In the genomic region with DNA sequence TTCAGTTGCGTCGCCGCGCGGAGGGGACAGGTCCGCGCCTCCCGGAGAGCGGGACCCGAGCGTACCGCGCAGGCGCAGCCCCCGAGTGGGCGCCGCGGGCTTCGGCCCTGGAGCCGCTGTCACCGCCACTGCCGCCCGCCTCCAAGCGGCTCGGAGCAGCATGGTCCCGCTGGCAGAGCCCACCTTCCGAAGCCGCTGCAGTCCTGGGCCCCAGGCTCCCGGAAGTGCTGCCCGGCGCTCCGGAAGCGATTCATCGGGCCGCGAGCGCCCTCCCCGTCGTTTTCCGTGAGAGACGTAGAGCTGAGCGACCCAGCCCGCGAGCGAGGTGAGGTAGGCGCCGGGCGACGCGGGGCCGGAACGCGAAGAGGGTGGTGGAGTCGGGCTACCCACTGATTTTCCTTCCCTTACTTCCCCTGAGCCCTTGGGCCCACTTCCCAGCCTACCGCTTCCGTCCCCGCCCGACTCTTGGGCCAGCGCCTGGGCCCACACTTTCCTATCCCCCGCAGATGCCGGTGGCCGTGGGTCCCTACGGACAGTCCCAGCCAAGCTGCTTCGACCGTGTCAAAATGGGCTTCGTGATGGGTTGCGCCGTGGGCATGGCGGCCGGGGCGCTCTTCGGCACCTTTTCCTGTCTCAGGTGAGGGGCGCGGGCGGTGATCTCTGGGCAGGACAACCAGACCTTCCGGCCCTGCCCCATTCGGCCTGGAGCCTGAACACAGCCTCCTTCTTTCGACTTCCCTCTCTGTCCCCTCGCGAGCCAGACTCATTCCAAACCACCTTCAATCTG, we compare ENCODE assay signal across 8 cellular contexts. TPM values are rescaled to one million over a fixed set of nuclear protein-coding genes. Genes with fewer than 3 reads are reported as not detected.
DNase-seq lines count a peak whose midpoint lies in the region; ATAC-seq and TF ChIP-seq lines count a peak whose summit lies in the region.

A gene (minus strand): TSS at position 226 of the 787 bp plus-strand sequence. CDS start 64 bp downstream, at position 162.
A gene (plus strand): TSS at position 279 of the 787 bp plus-strand sequence. CDS start 228 bp downstream, at position 507.

- H3K36me3 ChIP-seq in ectodermal cell (ENCODE audit: control insufficient read depth, insufficient read depth, low read length) (peaks cover 13% of the 10 kb centered on the region), lower lobe of right lung (peaks cover 52% of the 10 kb centered on the region)

- H3K27me3 Mint-ChIP-seq in activated CD8-positive, alpha-beta T cell treated with anti-CD3 and anti-CD28 coated beads, Interleukin-2, amount 10 ng/mL, durations not matched to agents 7 days and 5 days (ENCODE audit: low read depth) = no peaks in the 10 kb centered on the region

- H3K4me3 ChIP-seq in ectodermal cell (ENCODE audit: insufficient read depth, low read depth, low read length) = peak within 1 kb of the TSS; percentile 98
- H3K4me3 ChIP-seq in lower lobe of right lung = peak within 1 kb of the TSS; percentile 82

- 0 to 1% methylated on average over 80 of the region's 80 CpGs for WGBS in ectodermal cell, 2 experiments

- H3K36me3 Mint-ChIP-seq in activated CD8-positive, alpha-beta T cell treated with anti-CD3 and anti-CD28 coated beads, Interleukin-2, amount 10 ng/mL, durations not matched to agents 7 days and 5 days (ENCODE audit: low read depth) = peaks cover 63% of the 10 kb centered on the region

- no peaks in the 10 kb centered on the region for H3K27me3 ChIP-seq in ectodermal cell (ENCODE audit: control insufficient read depth, insufficient read depth, low read length, poor library complexity, severe bottlenecking)
- H3K27me3 ChIP-seq in lower lobe of right lung (ENCODE audit: low read depth) = no peaks in the 10 kb centered on the region

- H3K4me1 Mint-ChIP-seq in activated CD8-positive, alpha-beta T cell treated with anti-CD3 and anti-CD28 coated beads, Interleukin-2, amount 10 ng/mL, durations not matched to agents 7 days and 5 days (ENCODE audit: low read depth) = peaks cover 48% of the 10 kb centered on the region

- TF ChIP-seq CTCF in lower lobe of right lung (IDR thresholded peaks at IDR 0.05) = peak; percentile 37

- DNase-seq in C1 segment of cervical spinal cord (lab: John Stamatoyannopoulos, UW) = peak; percentile 20 to 88 (median 71)
- DNase-seq in NCI-H82 treated with DMSO at 0.1 percent for 48 hours (lab: John Stamatoyannopoulos, UW; ENCODE audit: unreplicated experiment) = peak; percentile 65
- peak; percentile 91 for DNase-seq in activated CD8-positive, alpha-beta T cell treated with anti-CD3 and anti-CD28 coated beads, Interleukin-2, amount 10 ng/mL, durations not matched to agents 7 days and 5 days
- DNase-seq in lower lobe of right lung = peak; percentile 91
- peak; percentile 78 to 84 (median 80) for DNase-seq in stimulated activated CD4-positive, alpha-beta T cell treated with anti-CD3 and anti-CD28 coated beads, TNF-alpha, amount 100 ng/mL, for 24 hours (ENCODE audit: low read depth in 3 of 3)

- H3K4me3 Mint-ChIP-seq in activated CD8-positive, alpha-beta T cell treated with anti-CD3 and anti-CD28 coated beads, Interleukin-2, amount 10 ng/mL, durations not matched to agents 7 days and 5 days = peak within 1 kb of the TSS; percentile 84

- peak within 1 kb of the TSS; percentile 99 for H3K27ac Mint-ChIP-seq in activated CD8-positive, alpha-beta T cell treated with anti-CD3 and anti-CD28 coated beads, Interleukin-2, amount 10 ng/mL, durations not matched to agents 7 days and 5 days

- H3K9me3 ChIP-seq in ectodermal cell (ENCODE audit: control insufficient read depth, low read length) (no peaks in the 10 kb centered on the region), lower lobe of right lung (no peaks in the 10 kb centered on the region)

- H3K9me3 Mint-ChIP-seq in activated CD8-positive, alpha-beta T cell treated with anti-CD3 and anti-CD28 coated beads, Interleukin-2, amount 10 ng/mL, durations not matched to agents 7 days and 5 days (ENCODE audit: insufficient read depth) = no peaks in the 10 kb centered on the region

- H3K27ac ChIP-seq in ectodermal cell (ENCODE audit: insufficient read depth, low read depth, low read length, poor library complexity, severe bottlenecking) (peak within 1 kb of the TSS; percentile 82), lower lobe of right lung (peak within 1 kb of the TSS; percentile 93)

- CTCF ChIA-PET in activated CD8-positive, alpha-beta T cell treated with anti-CD3 and anti-CD28 coated beads, Interleukin-2, amount 10 ng/mL, durations not matched to agents 7 days and 5 days (lab: Charles Lee) = interaction anchor here (0.6 to 2.7 kb wide), 9 partner anchors 11 to 254 kb away, joined by 3 to 13 read pairs (median 4); a partner anchor contains a TSS

- ATAC-seq in GM19328 (IDR thresholded peaks at IDR 0.05; ENCODE audit: unreplicated experiment) = peak; percentile 81
- ATAC-seq in HG03558 (IDR thresholded peaks at IDR 0.05; ENCODE audit: extremely low read depth, unreplicated experiment) = peak; percentile 56
- peak; percentile 88 for ATAC-seq in activated CD8-positive, alpha-beta T cell treated with anti-CD3 and anti-CD28 coated beads, Interleukin-2, amount 10 ng/mL, durations not matched to agents 7 days and 5 days
- peak; percentile 95 to 96 for ATAC-seq in lower lobe of right lung

- intact Hi-C loops in lower lobe of right lung (cut with DNase I) = no loop called here

- POLR2A ChIA-PET in activated CD8-positive, alpha-beta T cell treated with anti-CD3 and anti-CD28 coated beads, Interleukin-2, amount 10 ng/mL, durations not matched to agents 7 days and 5 days (lab: Charles Lee) = interaction anchor here (0.5 to 4.4 kb wide), 13 partner anchors 9 to 255 kb away, joined by 3 to 36 read pairs (median 4); a partner anchor contains a TSS

- H3K4me1 ChIP-seq in ectodermal cell (ENCODE audit: control insufficient read depth, insufficient read depth, low read length) = peaks cover 11% of the 10 kb centered on the region
- peaks cover 28% of the 10 kb centered on the region for H3K4me1 ChIP-seq in lower lobe of right lung

RNA-seq across cellular contexts. Expression of the first gene that starts in this region (rescaled TPM):
- 10 to 100 TPM; 32.7 to 34.7 TPM for total RNA-seq in activated CD8-positive, alpha-beta T cell treated with anti-CD3 and anti-CD28 coated beads, Interleukin-2, amount 10 ng/mL, durations not matched to agents 7 days and 5 days
- polyA plus RNA-seq in ectodermal cell (2013, experiment 1 of 4) = 27.2 TPM
- 22.5 TPM for polyA plus RNA-seq in ectodermal cell (2013, experiment 2 of 4)
- polyA plus RNA-seq in ectodermal cell (2013, experiment 3 of 4) = 23.3 TPM
- 22.5 TPM for polyA plus RNA-seq in ectodermal cell (2013, experiment 4 of 4)
- total RNA-seq in lower lobe of right lung = 22.2 TPM

RNA-seq across cellular contexts. Expression of the second gene that starts in this region (rescaled TPM):
- total RNA-seq in activated CD8-positive, alpha-beta T cell treated with anti-CD3 and anti-CD28 coated beads, Interleukin-2, amount 10 ng/mL, durations not matched to agents 7 days and 5 days = 100 to 1,000 TPM; 134 to 143 TPM
- 184 TPM for polyA plus RNA-seq in ectodermal cell (2013, experiment 1 of 4)
- 172 TPM for polyA plus RNA-seq in ectodermal cell (2013, experiment 2 of 4)
- polyA plus RNA-seq in ectodermal cell (2013, experiment 3 of 4) = 194 TPM
- polyA plus RNA-seq in ectodermal cell (2013, experiment 4 of 4) = 210 TPM
- total RNA-seq in lower lobe of right lung = 81.7 TPM

Comparison
In these comparisons a context has a peak if more than half of its experiments do, and no peak if none do; other contexts are left out.
1. Peak in every context shown above with its lines: DNase-seq, ATAC-seq, H3K4me3 ChIP-seq and H3K27ac ChIP-seq.